In the genomic region with DNA sequence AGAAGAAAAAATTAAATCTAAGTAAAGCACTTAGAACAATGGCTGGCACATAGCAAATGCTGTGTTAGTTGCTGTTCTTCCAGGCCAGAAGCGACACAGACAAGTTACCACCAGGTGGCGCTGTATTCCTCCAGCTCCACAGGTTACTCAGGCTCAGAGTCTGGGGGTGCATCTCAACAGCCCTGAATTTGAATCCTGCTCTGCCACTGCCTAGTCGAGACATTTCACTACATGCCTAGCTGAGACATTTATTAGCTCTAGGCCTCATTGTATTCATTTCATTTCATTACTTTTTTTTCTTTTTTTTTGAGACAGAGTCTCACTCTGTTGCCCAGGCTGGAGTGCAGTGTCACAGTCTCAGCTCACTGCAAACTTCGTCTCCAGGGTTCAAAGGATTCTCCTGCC, we compare ENCODE assay signal across 8 cellular contexts. TPM values are rescaled to one million over a fixed set of nuclear protein-coding genes. Genes with fewer than 3 reads are reported as not detected.
DNase-seq lines count a peak whose midpoint lies in the region; ATAC-seq, FAIRE-seq and TF ChIP-seq lines count a peak whose summit lies in the region.

No MANE protein-coding gene starts in this region.

- FAIRE-seq in TTC549 (lab: Jason Lieb, UNC), result peak; percentile 54
- FAIRE-seq in GM12878 (lab: Jason Lieb, UNC), result peak; percentile 71

- no peak overlapping the region for H2AFZ ChIP-seq in GM12878 (ENCODE audit: control insufficient read depth, low read depth, low read length)

- TF ChIP-seq POLR2A in GM12878 (IDR thresholded peaks at IDR 0.05; ENCODE audit: low read depth, low read length), result no peak

- RAD21 ChIA-PET in GM12878 (lab: Charles Lee; ENCODE audit: unreplicated experiment), result interaction anchor here (0.6 to 1.1 kb wide), 2 partner anchors 170 to 288 kb away, joined by 3 read pairs; no protein-coding TSS in a partner anchor

- H3K27me3 ChIP-seq in GM12878 (replicated peaks in 1 of 2; ENCODE audit: control insufficient read depth in 2 of 2, insufficient read depth in 2 of 2, low read length in 1 of 2), result no peaks in the 10 kb centered on the region

- peak; percentile 85 for DNase-seq in GM12865 (ENCODE audit: low read depth)
- DNase-seq in NCI-H1105 treated with DMSO at 0.1 percent for 48 hours (lab: John Stamatoyannopoulos, UW), result peak; percentile 57
- peak; percentile 3 for DNase-seq in GM12878 (ENCODE audit: low read depth, low spot score)
- DNase-seq in iPS DF 19.7 (ENCODE audit: low read depth, low spot score), result peak; percentile 77
- peak; percentile 54 to 70 for DNase-seq in stimulated activated CD4-positive, alpha-beta T cell treated with anti-CD3 and anti-CD28 coated beads, Interleukin-12 subunit alpha, Interleukin-12 subunit beta, amount 100 ng/mL, for 24 hours (ENCODE audit: low read depth in 2 of 2)

- no peak overlapping the region for H3K9ac ChIP-seq in GM12878 (ENCODE audit: control insufficient read depth, insufficient read depth, low read length)

- no peak overlapping the region for H3K4me2 ChIP-seq in GM12878 (ENCODE audit: control insufficient read depth, insufficient read depth)

- H3K9me3 ChIP-seq in GM12878 (replicated peaks; ENCODE audit: control insufficient read depth, insufficient read depth, low read length), result no peaks in the 10 kb centered on the region

- H3K4me1 ChIP-seq in GM12878 (ENCODE audit: control insufficient read depth, insufficient read depth, low read length), result no peaks in the 10 kb centered on the region

- WGBS in GM12878 (ENCODE audit: insufficient coverage, insufficient replicate concordance, low lambda C conversion rate, missing lambda C conversion rate), result 0% methylated on average over 4 of the region's 4 CpGs

- TF ChIP-seq RAD21 in GM12878 (IDR thresholded peaks at IDR 0.05; ENCODE audit: insufficient read depth, low read depth, low read length), result peak; percentile 57

- SMC1A ChIA-PET in GM12878 (lab: Charles Lee; ENCODE audit: uncharacterized antibody, unreplicated experiment), result interaction anchor here (0.7 to 0.9 kb wide), 2 partner anchors 170 to 334 kb away, joined by 3 to 4 read pairs; no protein-coding TSS in a partner anchor

- POLR2A ChIA-PET in GM12878 (lab: Charles Lee), result no interaction called here

- H3K36me3 ChIP-seq in GM12878 (ENCODE audit: control insufficient read depth in 2 of 2, insufficient read depth in 2 of 2, low read length in 1 of 2), result no peaks in the 10 kb centered on the region

- H3K79me2 ChIP-seq in GM12878 (ENCODE audit: control insufficient read depth, insufficient read depth, low read length), result no peaks in the 10 kb centered on the region

- no peak overlapping the region for H3K4me3 ChIP-seq in GM12865 (ENCODE audit: low read depth, low read length)
- no peak overlapping the region for H3K4me3 ChIP-seq in GM12878

- no peaks in the 10 kb centered on the region for H4K20me1 ChIP-seq in GM12878 (ENCODE audit: control insufficient read depth, insufficient read depth)

- TF ChIP-seq CTCF in GM12865 (IDR thresholded peaks at IDR 0.05; ENCODE audit: insufficient read depth, low read depth, low read length, missing control alignments), result peak; percentile 81
- peak; percentile 64 to 74 (median 73) for TF ChIP-seq CTCF in GM12878 (IDR thresholded peaks at IDR 0.05 in 2 of 3, conservative IDR thresholded peaks at IDR 0.05 in 1 of 3; ENCODE audit: control insufficient read depth in 2 of 3, extremely low read depth in 1 of 3, insufficient read depth in 1 of 3, low read depth in 3 of 3, low read length in 3 of 3)

- BruUV-seq in GM12878 (replicated peaks; lab: Mats Ljungman, UMichigan), result no TSS peak

- TF ChIP-seq EP300 in GM12878 (IDR thresholded peaks at IDR 0.05; ENCODE audit: borderline replicate concordance in 1 of 2, control insufficient read depth in 1 of 2, low read depth in 2 of 2, low read length in 2 of 2), result no peak

- H3K27ac ChIP-seq in GM12878 (ENCODE audit: control insufficient read depth, insufficient read depth), result no peak overlapping the region

- peak; percentile 89 for ATAC-seq in GM12878
- no peak for ATAC-seq in HG03457 (IDR thresholded peaks at IDR 0.05; ENCODE audit: unreplicated experiment)
- no peak for ATAC-seq in HG03196 (IDR thresholded peaks at IDR 0.05; ENCODE audit: unreplicated experiment)

- in situ Hi-C loops in GM12878 (cut with MboI), result no loop called here

- intact Hi-C loops in GM12878 (cut with micrococcal nuclease; ENCODE audit: unreplicated experiment), result loop anchor here (1.0 to 10.0 kb wide), 4 partner anchors 170 to 600 kb away; a partner anchor contains a TSS

- CTCF ChIA-PET in GM12878 (lab: Yijun Ruan, JAX), result interaction anchor here (0.6 to 1.9 kb wide), 15 partner anchors 11 to 599 kb away, joined by 3 to 19 read pairs (median 4); no protein-coding TSS in a partner anchor

TF ChIP-seq in GM12878, 131 proteins besides CTCF, POLR2A, EP300 and RAD21:
- TF ChIP-seq KAT2A (conservative IDR thresholded peaks at IDR 0.05; ENCODE audit: control insufficient read depth, low read depth, low read length) (no peak), SMC3 (IDR thresholded peaks at IDR 0.05; ENCODE audit: borderline replicate concordance, low read length) (peak; percentile 69; the same call in 1 of the 2 replicates), FOXK2 (IDR thresholded peaks at IDR 0.05) (no peak), ZNF274 (IDR thresholded peaks at IDR 0.05; ENCODE audit: insufficient read depth, insufficient read length) (no peak), YY1 (IDR thresholded peaks at IDR 0.05; ENCODE audit: low read depth, low read length) (0 out of 2 replicates have a peak, but pooled peaks have one; percentile 54), NFYA (IDR thresholded peaks at IDR 0.05; ENCODE audit: borderline replicate concordance, low read depth, low read length) (no peak), TCF3 (IDR thresholded peaks at IDR 0.05; ENCODE audit: borderline replicate concordance, insufficient read depth, low read depth, low read length) (no peak), RUNX3 (IDR thresholded peaks at IDR 0.05; ENCODE audit: low read length) (no peak), RB1 (IDR thresholded peaks at IDR 0.05; ENCODE audit: borderline replicate concordance) (no peak)

RNA-seq across cellular contexts. Expression of a gene that starts 16.4 kb away (rescaled TPM):
- total RNA-seq in GM12878 (2013; cell fraction: nucleolus; rRNA removed), result not detected in 2 replicates
- total RNA-seq in GM12878 (2014; rRNA removed) (not detected in 2 replicates), GM12878 (2014; rRNA removed; fragmentation: Illumina TruSeq; extraction: Trizol) (not detected in 2 replicates), GM12878 (2021) (0.13 and 0.23 TPM in 2 replicates)
- not detected for polyA plus RNA-seq in GM12878 (2011; ENCODE audit: low read depth)
- polyA plus RNA-seq in GM12878 (2011; rRNA removed) (0.53 and 0.86 TPM in 2 replicates), GM12878 (2014; fragmentation: Illumina TruSeq; extraction: Trizol) (not detected in 2 replicates), GM12878 (2014; fragmentation: Nextera tagmentation; extraction: Ambion mirVana) (not detected), GM12878 (2014; rRNA removed) (0.11 TPM in 1 of 2 replicates, not detected in the other), GM12878 (2016; fragmentation: Nextera tagmentation; extraction: Ambion mirVana) (not detected)
- polyA plus RNA-seq in GM12878 (2011; cell fraction: cytosol; rRNA removed), result 0.69 and 0.97 TPM in 2 replicates
- 0.28 and 0.37 TPM in 2 replicates for polyA plus RNA-seq in GM12878 (2011; cell fraction: nucleus; rRNA removed)
- polyA plus RNA-seq in GM12878 (2012), result not detected in 2 replicates
- 0.51 and 0.62 TPM in 2 replicates for polyA minus RNA-seq in GM12878 (2011; rRNA and poly(A)+ RNA removed)
- not detected in 2 replicates for polyA minus RNA-seq in GM12878 (2011; cell fraction: cytosol; rRNA and poly(A)+ RNA removed)
- 0.24 TPM in 1 of 2 replicates, not detected in the other for polyA minus RNA-seq in GM12878 (2011; cell fraction: nucleus; rRNA and poly(A)+ RNA removed)

Comparison
In these comparisons a context has a peak if more than half of its experiments do, and no peak if none do; other contexts are left out.
1. DNase-seq: peak in every context shown above with its lines; median percentile 85 in GM12865; 77 in iPS DF 19.7; 62 in stimulated activated CD4-positive, alpha-beta T cell treated with anti-CD3 and anti-CD28 coated beads, Interleukin-12 subunit alpha, Interleukin-12 subunit beta, amount 100 ng/mL, for 24 hours; 57 in NCI-H1105 treated with DMSO at 0.1 percent for 48 hours; 3 in GM12878.